Comparison of ENCODE assay signal across 8 cellular contexts in genomic region chr12:100741084-100741711, GRCh38. TPM values are rescaled to one million over a fixed set of nuclear protein-coding genes. Genes with fewer than 3 reads are reported as not detected.
DNase-seq lines count a peak whose midpoint lies in the region; ATAC-seq and TF ChIP-seq lines count a peak whose summit lies in the region.

No MANE protein-coding gene starts in this region.

- TF ChIP-seq POLR2A in gastroesophageal sphincter (IDR thresholded peaks at IDR 0.05): no peak
- no peak for TF ChIP-seq POLR2A in thyroid gland (IDR thresholded peaks at IDR 0.05)

- no peaks in the 10 kb centered on the region for H3K36me3 ChIP-seq in gastroesophageal sphincter
- H3K36me3 ChIP-seq in thyroid gland: no peaks in the 10 kb centered on the region

- H3K9me3 ChIP-seq in gastroesophageal sphincter (peaks cover 0 to 19% (median 0%) of the 10 kb centered on the region in 3 donors), thyroid gland (no peaks in the 10 kb centered on the region)

- no peak overlapping the region for H3K27ac ChIP-seq in gastroesophageal sphincter
- H3K27ac ChIP-seq in thyroid gland: no peak overlapping the region

- TF ChIP-seq EP300 in gastroesophageal sphincter (IDR thresholded peaks at IDR 0.05): no peak

- WGBS in gastroesophageal sphincter (ENCODE audit: low coverage in 1 of 2), 2 donors: 48 to 56% methylated on average over 2 to 3 of the region's 3 CpGs
- 43 to 46% methylated on average over 3 of the region's 3 CpGs for WGBS in thyroid gland, 2 donors

- intact Hi-C loops in thyroid gland (cut with DNase I): no loop called here

- H3K4me1 ChIP-seq in gastroesophageal sphincter: no peaks in the 10 kb centered on the region
- H3K4me1 ChIP-seq in thyroid gland: no peaks in the 10 kb centered on the region

- no peak for ATAC-seq in gastroesophageal sphincter
- no peak for ATAC-seq in HG02938 (IDR thresholded peaks at IDR 0.05; ENCODE audit: unreplicated experiment)

- DNase-seq in DMS114 treated with DMSO at 0.1 percent for 48 hours (lab: John Stamatoyannopoulos, UW; ENCODE audit: unreplicated experiment): peak; percentile 15
- peak; percentile 43 for DNase-seq in HCEC 1CT
- DNase-seq in RKO (ENCODE audit: low spot score): peak; percentile 48
- peak in 1 of 2 donors; percentile 9 for DNase-seq in thyroid gland
- DNase-seq in stimulated activated CD4-positive, alpha-beta T cell treated with anti-CD3 and anti-CD28 coated beads, Interleukin-4, amount 100 ng/mL, for 4 hours: no peak
- no peak for DNase-seq in activated effector memory CD4-positive, alpha-beta T cell treated with anti-CD3 and anti-CD28 coated beads, Interleukin-2, amount 50 U/mL, for 16 hours

- no peak overlapping the region for H3K4me3 ChIP-seq in gastroesophageal sphincter
- no peak overlapping the region for H3K4me3 ChIP-seq in thyroid gland (replicated peaks in 1 of 3)

- H3K27me3 ChIP-seq in gastroesophageal sphincter (no peaks in the 10 kb centered on the region), thyroid gland (no peaks in the 10 kb centered on the region)

- TF ChIP-seq CTCF in gastroesophageal sphincter (IDR thresholded peaks at IDR 0.05): peak; percentile 36 to 43 (median 40)
- TF ChIP-seq CTCF in thyroid gland (IDR thresholded peaks at IDR 0.05): peak in 5 of 6 experiments; percentile 34 to 70 (median 41)

RNA-seq across cellular contexts. Expression of gene ANO4, which starts 53.4 kb away (rescaled TPM):
- under 1 TPM in 3 of 4 donors, not detected in 1; 0.08 to 0.30 (median 0.13) TPM for total RNA-seq in gastroesophageal sphincter
- total RNA-seq in thyroid gland: under 1 TPM; 0.27 to 0.78 (median 0.48) TPM

Comparison
In these comparisons a context has a peak if more than half of its experiments do, and no peak if none do; other contexts are left out.
1. DNase-seq: peak in DMS114 treated with DMSO at 0.1 percent for 48 hours (single experiment), HCEC 1CT (single experiment) and RKO (single experiment); none in stimulated activated CD4-positive, alpha-beta T cell treated with anti-CD3 and anti-CD28 coated beads, Interleukin-4, amount 100 ng/mL, for 4 hours (0 of 2) and activated effector memory CD4-positive, alpha-beta T cell treated with anti-CD3 and anti-CD28 coated beads, Interleukin-2, amount 50 U/mL, for 16 hours (single experiment).